ENCODE assay signal across 6 cellular contexts in the genomic region with DNA sequence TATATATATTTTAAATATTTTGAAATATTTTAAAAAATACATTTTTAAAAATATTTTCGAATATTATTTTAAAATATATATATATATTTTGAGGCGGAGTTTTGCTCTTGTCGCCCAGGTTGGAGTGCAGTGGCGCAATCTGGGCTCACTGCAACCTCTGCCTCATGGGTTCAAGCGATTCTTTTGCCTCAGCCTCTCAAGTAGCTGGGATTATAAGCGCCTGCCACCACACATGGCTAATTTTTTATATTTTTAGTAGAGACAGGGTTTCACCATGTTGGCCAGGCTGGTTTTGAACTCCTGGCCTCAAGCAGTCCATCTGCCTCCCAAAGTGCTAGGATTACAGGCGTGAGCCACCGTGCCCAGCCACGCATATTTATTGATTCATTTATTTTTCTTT. TPM values are rescaled to one million over a fixed set of nuclear protein-coding genes. Genes with fewer than 3 reads are reported as not detected.
"Had no signal": no experiment of that assay in that cellular context is flagged by ENCODE, and none has a peak within 500 bp of the region (broad histone marks: within the 10 kb centered on the region; RNA-seq: fewer than 3 reads in every experiment).

No MANE protein-coding gene starts in this region.

RNA-seq across cellular contexts. Expression of a gene that starts 11.0 kb away (rescaled TPM):
- total RNA-seq: M059J, Peyer's patch, Right ventricle myocardium superior had no signal
- polyA plus RNA-seq: SK-N-SH had no signal

RNA-seq across cellular contexts. Expression of a gene that starts 54.6 kb away (rescaled TPM):
- total RNA-seq: M059J, PC-3, Peyer's patch, Right ventricle myocardium superior, SJSA1 had no signal
- polyA plus RNA-seq: SK-N-SH had no signal
